1 cellular context compared by ENCODE assay signal in genomic region chr1:227532019-227532619, GRCh38.
TF ChIP-seq lines count a peak whose summit lies in the region.

No MANE protein-coding gene starts in this region.

TF ChIP-seq in K562, 482 proteins besides CTCF, POLR2A, EP300 and RAD21 (continued from another document and continues in another):
- TF ChIP-seq, protein P1, sequence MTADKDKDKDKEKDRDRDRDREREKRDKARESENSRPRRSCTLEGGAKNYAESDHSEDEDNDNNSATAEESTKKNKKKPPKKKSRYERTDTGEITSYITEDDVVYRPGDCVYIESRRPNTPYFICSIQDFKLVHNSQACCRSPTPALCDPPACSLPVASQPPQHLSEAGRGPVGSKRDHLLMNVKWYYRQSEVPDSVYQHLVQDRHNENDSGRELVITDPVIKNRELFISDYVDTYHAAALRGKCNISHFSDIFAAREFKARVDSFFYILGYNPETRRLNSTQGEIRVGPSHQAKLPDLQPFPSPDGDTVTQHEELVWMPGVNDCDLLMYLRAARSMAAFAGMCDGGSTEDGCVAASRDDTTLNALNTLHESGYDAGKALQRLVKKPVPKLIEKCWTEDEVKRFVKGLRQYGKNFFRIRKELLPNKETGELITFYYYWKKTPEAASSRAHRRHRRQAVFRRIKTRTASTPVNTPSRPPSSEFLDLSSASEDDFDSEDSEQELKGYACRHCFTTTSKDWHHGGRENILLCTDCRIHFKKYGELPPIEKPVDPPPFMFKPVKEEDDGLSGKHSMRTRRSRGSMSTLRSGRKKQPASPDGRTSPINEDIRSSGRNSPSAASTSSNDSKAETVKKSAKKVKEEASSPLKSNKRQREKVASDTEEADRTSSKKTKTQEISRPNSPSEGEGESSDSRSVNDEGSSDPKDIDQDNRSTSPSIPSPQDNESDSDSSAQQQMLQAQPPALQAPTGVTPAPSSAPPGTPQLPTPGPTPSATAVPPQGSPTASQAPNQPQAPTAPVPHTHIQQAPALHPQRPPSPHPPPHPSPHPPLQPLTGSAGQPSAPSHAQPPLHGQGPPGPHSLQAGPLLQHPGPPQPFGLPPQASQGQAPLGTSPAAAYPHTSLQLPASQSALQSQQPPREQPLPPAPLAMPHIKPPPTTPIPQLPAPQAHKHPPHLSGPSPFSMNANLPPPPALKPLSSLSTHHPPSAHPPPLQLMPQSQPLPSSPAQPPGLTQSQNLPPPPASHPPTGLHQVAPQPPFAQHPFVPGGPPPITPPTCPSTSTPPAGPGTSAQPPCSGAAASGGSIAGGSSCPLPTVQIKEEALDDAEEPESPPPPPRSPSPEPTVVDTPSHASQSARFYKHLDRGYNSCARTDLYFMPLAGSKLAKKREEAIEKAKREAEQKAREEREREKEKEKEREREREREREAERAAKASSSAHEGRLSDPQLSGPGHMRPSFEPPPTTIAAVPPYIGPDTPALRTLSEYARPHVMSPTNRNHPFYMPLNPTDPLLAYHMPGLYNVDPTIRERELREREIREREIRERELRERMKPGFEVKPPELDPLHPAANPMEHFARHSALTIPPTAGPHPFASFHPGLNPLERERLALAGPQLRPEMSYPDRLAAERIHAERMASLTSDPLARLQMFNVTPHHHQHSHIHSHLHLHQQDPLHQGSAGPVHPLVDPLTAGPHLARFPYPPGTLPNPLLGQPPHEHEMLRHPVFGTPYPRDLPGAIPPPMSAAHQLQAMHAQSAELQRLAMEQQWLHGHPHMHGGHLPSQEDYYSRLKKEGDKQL (CRISPR knock-in tag; IDR thresholded peaks at IDR 0.05; ENCODE audit: borderline replicate concordance): no peak
- peak; percentile 74 for TF ChIP-seq MAFF (IDR thresholded peaks at IDR 0.05; ENCODE audit: low read length)
- TF ChIP-seq, protein P2, sequence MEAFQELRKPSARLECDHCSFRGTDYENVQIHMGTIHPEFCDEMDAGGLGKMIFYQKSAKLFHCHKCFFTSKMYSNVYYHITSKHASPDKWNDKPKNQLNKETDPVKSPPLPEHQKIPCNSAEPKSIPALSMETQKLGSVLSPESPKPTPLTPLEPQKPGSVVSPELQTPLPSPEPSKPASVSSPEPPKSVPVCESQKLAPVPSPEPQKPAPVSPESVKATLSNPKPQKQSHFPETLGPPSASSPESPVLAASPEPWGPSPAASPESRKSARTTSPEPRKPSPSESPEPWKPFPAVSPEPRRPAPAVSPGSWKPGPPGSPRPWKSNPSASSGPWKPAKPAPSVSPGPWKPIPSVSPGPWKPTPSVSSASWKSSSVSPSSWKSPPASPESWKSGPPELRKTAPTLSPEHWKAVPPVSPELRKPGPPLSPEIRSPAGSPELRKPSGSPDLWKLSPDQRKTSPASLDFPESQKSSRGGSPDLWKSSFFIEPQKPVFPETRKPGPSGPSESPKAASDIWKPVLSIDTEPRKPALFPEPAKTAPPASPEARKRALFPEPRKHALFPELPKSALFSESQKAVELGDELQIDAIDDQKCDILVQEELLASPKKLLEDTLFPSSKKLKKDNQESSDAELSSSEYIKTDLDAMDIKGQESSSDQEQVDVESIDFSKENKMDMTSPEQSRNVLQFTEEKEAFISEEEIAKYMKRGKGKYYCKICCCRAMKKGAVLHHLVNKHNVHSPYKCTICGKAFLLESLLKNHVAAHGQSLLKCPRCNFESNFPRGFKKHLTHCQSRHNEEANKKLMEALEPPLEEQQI (IDR thresholded peaks at IDR 0.05): peak; percentile 68; the same call in 1 of the 2 replicates
- TF ChIP-seq ATF7 (IDR thresholded peaks at IDR 0.05): peak; percentile 52; the same call in 1 of the 2 replicates
- no peak for TF ChIP-seq NR2C1 (IDR thresholded peaks at IDR 0.05)
- peak; percentile 38; the same call in 1 of the 2 replicates for TF ChIP-seq NR2C1 (tag; IDR thresholded peaks at IDR 0.05)
- no peak for TF ChIP-seq MEF2D (tag; conservative IDR thresholded peaks at IDR 0.05; ENCODE audit: low read depth)
- no peak for TF ChIP-seq ETV1 (tag; conservative IDR thresholded peaks at IDR 0.05; ENCODE audit: low read depth)
- TF ChIP-seq ARID1B (IDR thresholded peaks at IDR 0.05): peak; percentile 63
- no peak for TF ChIP-seq ZNF263 (CRISPR knock-in tag; IDR thresholded peaks at IDR 0.05; ENCODE audit: borderline replicate concordance)
- peak; percentile 89 for TF ChIP-seq MAFG (tag; conservative IDR thresholded peaks at IDR 0.05)
- TF ChIP-seq PHF8 (IDR thresholded peaks at IDR 0.05; ENCODE audit: borderline replicate concordance, low read length): peak; percentile 26; the same call in 1 of the 2 replicates
- peak; percentile 85 to 88 for TF ChIP-seq FOXK2 (conservative IDR thresholded peaks at IDR 0.05 in 1 of 2, IDR thresholded peaks at IDR 0.05 in 1 of 2; ENCODE audit: low read depth in 2 of 2)
- TF ChIP-seq, protein P3, sequence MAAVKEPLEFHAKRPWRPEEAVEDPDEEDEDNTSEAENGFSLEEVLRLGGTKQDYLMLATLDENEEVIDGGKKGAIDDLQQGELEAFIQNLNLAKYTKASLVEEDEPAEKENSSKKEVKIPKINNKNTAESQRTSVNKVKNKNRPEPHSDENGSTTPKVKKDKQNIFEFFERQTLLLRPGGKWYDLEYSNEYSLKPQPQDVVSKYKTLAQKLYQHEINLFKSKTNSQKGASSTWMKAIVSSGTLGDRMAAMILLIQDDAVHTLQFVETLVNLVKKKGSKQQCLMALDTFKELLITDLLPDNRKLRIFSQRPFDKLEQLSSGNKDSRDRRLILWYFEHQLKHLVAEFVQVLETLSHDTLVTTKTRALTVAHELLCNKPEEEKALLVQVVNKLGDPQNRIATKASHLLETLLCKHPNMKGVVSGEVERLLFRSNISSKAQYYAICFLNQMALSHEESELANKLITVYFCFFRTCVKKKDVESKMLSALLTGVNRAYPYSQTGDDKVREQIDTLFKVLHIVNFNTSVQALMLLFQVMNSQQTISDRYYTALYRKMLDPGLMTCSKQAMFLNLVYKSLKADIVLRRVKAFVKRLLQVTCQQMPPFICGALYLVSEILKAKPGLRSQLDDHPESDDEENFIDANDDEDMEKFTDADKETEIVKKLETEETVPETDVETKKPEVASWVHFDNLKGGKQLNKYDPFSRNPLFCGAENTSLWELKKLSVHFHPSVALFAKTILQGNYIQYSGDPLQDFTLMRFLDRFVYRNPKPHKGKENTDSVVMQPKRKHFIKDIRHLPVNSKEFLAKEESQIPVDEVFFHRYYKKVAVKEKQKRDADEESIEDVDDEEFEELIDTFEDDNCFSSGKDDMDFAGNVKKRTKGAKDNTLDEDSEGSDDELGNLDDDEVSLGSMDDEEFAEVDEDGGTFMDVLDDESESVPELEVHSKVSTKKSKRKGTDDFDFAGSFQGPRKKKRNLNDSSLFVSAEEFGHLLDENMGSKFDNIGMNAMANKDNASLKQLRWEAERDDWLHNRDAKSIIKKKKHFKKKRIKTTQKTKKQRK (IDR thresholded peaks at IDR 0.05; ENCODE audit: borderline replicate concordance, low read depth, low read length): no peak
- no peak for TF ChIP-seq HDGF (IDR thresholded peaks at IDR 0.05)
- TF ChIP-seq FOSL1 (tag; conservative IDR thresholded peaks at IDR 0.05): peak; percentile 73
- no peak for TF ChIP-seq SIRT6 (IDR thresholded peaks at IDR 0.05; ENCODE audit: low read depth, low read length)
- TF ChIP-seq POLR2AphosphoS2 (IDR thresholded peaks at IDR 0.05; ENCODE audit: low read length): no peak
- TF ChIP-seq NRF1 (conservative IDR thresholded peaks at IDR 0.05 in 1 of 2, IDR thresholded peaks at IDR 0.05 in 1 of 2): peak; percentile 43 to 48; a peak in 3 of 4 replicates
- TF ChIP-seq NFE2L1 (tag; IDR thresholded peaks at IDR 0.05; ENCODE audit: borderline replicate concordance, low read depth): peak; percentile 67
- peak; percentile 56 to 74; a peak in 3 of 4 replicates for TF ChIP-seq TRIM24 (IDR thresholded peaks at IDR 0.05)
- no peak for TF ChIP-seq TARDBP (IDR thresholded peaks at IDR 0.05)
- TF ChIP-seq C11orf30 (IDR thresholded peaks at IDR 0.05; ENCODE audit: low read depth): peak; percentile 93
- TF ChIP-seq, protein P4, sequence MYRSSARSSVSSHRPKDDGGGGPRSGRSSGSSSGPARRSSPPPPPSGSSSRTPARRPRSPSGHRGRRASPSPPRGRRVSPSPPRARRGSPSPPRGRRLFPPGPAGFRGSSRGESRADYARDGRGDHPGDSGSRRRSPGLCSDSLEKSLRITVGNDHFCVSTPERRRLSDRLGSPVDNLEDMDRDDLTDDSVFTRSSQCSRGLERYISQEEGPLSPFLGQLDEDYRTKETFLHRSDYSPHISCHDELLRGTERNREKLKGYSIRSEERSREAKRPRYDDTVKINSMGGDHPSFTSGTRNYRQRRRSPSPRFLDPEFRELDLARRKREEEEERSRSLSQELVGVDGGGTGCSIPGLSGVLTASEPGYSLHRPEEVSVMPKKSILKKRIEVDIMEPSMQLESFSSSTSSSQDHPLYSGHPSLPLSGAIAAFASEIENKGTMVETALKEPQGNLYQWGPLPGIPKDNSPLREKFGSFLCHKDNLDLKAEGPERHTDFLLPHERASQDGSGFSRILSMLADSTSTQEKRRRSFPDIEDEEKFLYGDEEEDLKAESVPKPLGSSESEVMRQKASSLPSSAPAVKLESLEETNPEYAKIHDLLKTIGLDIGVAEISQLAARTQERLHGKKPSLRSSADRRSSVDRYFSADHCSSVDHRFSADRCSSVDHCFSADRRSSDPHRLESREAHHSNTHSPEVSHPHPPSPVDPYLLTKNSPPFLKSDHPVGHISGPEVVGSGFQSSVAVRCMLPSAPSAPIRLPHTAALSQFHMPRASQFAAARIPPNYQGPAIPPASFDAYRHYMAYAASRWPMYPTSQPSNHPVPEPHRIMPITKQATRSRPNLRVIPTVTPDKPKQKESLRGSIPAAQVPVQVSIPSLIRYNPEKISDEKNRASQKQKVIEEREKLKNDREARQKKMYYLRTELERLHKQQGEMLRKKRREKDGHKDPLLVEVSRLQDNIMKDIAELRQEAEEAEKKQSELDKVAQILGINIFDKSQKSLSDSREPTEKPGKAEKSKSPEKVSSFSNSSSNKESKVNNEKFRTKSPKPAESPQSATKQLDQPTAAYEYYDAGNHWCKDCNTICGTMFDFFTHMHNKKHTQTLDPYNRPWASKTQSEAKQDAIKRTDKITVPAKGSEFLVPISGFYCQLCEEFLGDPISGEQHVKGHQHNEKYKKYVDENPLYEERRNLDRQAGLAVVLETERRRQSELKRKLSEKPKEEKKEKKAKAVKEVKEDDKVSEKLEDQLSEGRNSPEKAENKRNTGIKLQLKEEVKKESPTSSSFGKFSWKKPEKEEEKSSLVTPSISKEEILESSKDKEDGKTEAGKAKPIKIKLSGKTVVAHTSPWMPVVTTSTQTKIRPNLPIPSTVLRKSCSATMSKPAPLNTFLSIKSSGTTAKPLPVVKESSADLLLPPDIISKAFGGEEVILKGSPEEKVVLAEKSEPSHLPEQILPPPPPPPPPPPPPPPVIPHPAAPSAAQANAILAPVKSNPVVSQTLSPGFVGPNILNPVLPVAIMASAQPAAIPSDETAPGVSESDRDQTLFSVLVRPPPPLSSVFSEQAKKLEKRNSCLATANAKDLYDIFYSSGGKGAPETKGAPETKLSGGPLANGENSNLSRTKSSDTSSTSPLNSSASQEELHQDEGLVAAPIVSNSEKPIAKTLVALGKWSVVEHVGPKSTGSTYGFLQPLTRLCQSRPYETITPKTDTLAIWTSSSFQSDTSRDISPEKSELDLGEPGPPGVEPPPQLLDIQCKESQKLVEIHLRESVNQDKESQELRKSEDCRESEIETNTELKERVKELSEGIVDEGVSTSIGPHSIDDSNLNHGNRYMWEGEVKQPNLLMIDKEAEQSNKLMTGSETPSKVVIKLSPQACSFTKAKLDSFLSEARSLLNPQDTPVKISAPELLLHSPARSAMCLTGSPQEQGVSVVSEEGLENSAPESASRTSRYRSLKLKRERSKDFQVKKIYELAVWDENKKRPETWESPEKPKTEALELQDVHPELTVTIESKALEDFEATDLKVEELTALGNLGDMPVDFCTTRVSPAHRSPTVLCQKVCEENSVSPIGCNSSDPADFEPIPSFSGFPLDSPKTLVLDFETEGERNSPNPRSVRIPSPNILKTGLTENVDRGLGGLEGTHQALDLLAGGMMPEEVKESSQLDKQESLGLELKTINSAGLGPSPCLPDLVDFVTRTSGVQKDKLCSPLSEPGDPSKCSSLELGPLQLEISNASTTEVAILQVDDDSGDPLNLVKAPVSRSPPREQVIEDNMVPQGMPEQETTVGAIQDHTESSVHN (IDR thresholded peaks at IDR 0.05; ENCODE audit: borderline replicate concordance in 1 of 2, low read depth in 1 of 2): no peak
- no peak for TF ChIP-seq THRAP3 (IDR thresholded peaks at IDR 0.05; ENCODE audit: borderline replicate concordance)
- no peak for TF ChIP-seq CLOCK (CRISPR knock-in tag; IDR thresholded peaks at IDR 0.05; ENCODE audit: borderline replicate concordance)
- TF ChIP-seq, protein P5, sequence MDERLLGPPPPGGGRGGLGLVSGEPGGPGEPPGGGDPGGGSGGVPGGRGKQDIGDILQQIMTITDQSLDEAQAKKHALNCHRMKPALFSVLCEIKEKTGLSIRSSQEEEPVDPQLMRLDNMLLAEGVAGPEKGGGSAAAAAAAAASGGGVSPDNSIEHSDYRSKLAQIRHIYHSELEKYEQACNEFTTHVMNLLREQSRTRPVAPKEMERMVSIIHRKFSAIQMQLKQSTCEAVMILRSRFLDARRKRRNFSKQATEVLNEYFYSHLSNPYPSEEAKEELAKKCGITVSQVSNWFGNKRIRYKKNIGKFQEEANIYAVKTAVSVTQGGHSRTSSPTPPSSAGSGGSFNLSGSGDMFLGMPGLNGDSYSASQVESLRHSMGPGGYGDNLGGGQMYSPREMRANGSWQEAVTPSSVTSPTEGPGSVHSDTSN (CRISPR knock-in tag; IDR thresholded peaks at IDR 0.05; ENCODE audit: low read depth): no peak
- TF ChIP-seq, protein P5 (tag; conservative IDR thresholded peaks at IDR 0.05; ENCODE audit: low read depth): no peak
- no peak for TF ChIP-seq ZNF77 (CRISPR knock-in tag; IDR thresholded peaks at IDR 0.05)
- no peak for TF ChIP-seq CAMTA2 (CRISPR knock-in tag; conservative IDR thresholded peaks at IDR 0.05)
- TF ChIP-seq DPF2 (IDR thresholded peaks at IDR 0.05): peak; percentile 74
- TF ChIP-seq NFE2 (IDR thresholded peaks at IDR 0.05; ENCODE audit: low read depth): peak; percentile 96
- no peak for TF ChIP-seq HMG20A (CRISPR knock-in tag; conservative IDR thresholded peaks at IDR 0.05)
